In genomic region chr14:23694085-23694975, GRCh38 we compare ENCODE assay signal across 12 cellular contexts. TPM values are rescaled to one million over a fixed set of nuclear protein-coding genes. Genes with fewer than 3 reads are reported as not detected.
A peak's percentile ranks its signal among the peaks of the same experiment; 100 is the strongest.
DNase-seq lines count a peak whose midpoint lies in the region; ATAC-seq, FAIRE-seq and TF ChIP-seq lines count a peak whose summit lies in the region.
"Had no signal": no experiment of that assay in that cellular context is flagged by ENCODE, and none has a peak within 500 bp of the region (broad histone marks: within the 10 kb centered on the region; RNA-seq: fewer than 3 reads in every experiment).

No MANE protein-coding gene starts in this region.

- TF ChIP-seq CTCF in activated CD8-positive, alpha-beta T cell treated with anti-CD3 and anti-CD28 coated beads for 36 hours (IDR thresholded peaks at IDR 0.05), result no peak
- TF ChIP-seq CTCF in heart right ventricle (IDR thresholded peaks at IDR 0.05) (no peak), stomach (IDR thresholded peaks at IDR 0.05) (no peak)

- H3K27ac Mint-ChIP-seq in activated CD8-positive, alpha-beta T cell treated with anti-CD3 and anti-CD28 coated beads for 36 hours, result no peak overlapping the region
- H3K27ac Mint-ChIP-seq in activated CD8-positive, alpha-beta T cell treated with anti-CD3 and anti-CD28 coated beads, Interleukin-2, amount 10 ng/mL, durations not matched to agents 7 days and 5 days, result no peak overlapping the region
- H3K27ac Mint-ChIP-seq in natural killer cell treated with Interleukin-12 subunit alpha and Interleukin-12 subunit beta and Interleukin-15 and Interleukin-18, amount 100 ng/mL, for 72 hours, result no peak overlapping the region
- H3K27ac Mint-ChIP-seq: activated T-helper 17 cell treated with anti-CD3 and anti-CD28 coated beads, Interleukin-2, amount 50 U/mL, for 72 hours had no signal

- H3K4me1 Mint-ChIP-seq in activated CD8-positive, alpha-beta T cell treated with anti-CD3 and anti-CD28 coated beads for 36 hours (ENCODE audit: low read depth), result no peaks in the 10 kb centered on the region
- H3K4me1 Mint-ChIP-seq in activated CD8-positive, alpha-beta T cell treated with anti-CD3 and anti-CD28 coated beads, Interleukin-2, amount 10 ng/mL, durations not matched to agents 7 days and 5 days (ENCODE audit: low read depth), result no peaks in the 10 kb centered on the region
- H3K4me1 Mint-ChIP-seq in natural killer cell treated with Interleukin-12 subunit alpha and Interleukin-12 subunit beta and Interleukin-15 and Interleukin-18, amount 100 ng/mL, for 72 hours (ENCODE audit: low read depth in 2 of 2), result no peaks in the 10 kb centered on the region
- H3K4me1 Mint-ChIP-seq: activated T-helper 17 cell treated with anti-CD3 and anti-CD28 coated beads, Interleukin-2, amount 50 U/mL, for 72 hours had no signal

- POLR2A ChIA-PET in activated CD8-positive, alpha-beta T cell treated with anti-CD3 and anti-CD28 coated beads for 36 hours (lab: Charles Lee), result interaction anchor here (1.1 kb wide), 1 partner anchor 13 kb away, joined by 3 read pairs; no protein-coding TSS in a partner anchor
- POLR2A ChIA-PET in activated CD8-positive, alpha-beta T cell treated with anti-CD3 and anti-CD28 coated beads, Interleukin-2, amount 10 ng/mL, durations not matched to agents 7 days and 5 days (lab: Charles Lee), result no interaction called here

- TF ChIP-seq POLR2A in stomach (IDR thresholded peaks at IDR 0.05) (no peak), H54 (IDR thresholded peaks at IDR 0.05; ENCODE audit: low read depth, low read length) (no peak)

- peaks cover 25% of the 10 kb centered on the region for H3K27me3 Mint-ChIP-seq in activated CD8-positive, alpha-beta T cell treated with anti-CD3 and anti-CD28 coated beads for 36 hours
- H3K27me3 Mint-ChIP-seq in activated CD8-positive, alpha-beta T cell treated with anti-CD3 and anti-CD28 coated beads, Interleukin-2, amount 10 ng/mL, durations not matched to agents 7 days and 5 days (ENCODE audit: low read depth), result peaks cover 11% of the 10 kb centered on the region
- peaks cover 7 to 10% of the 10 kb centered on the region in 2 donors for H3K27me3 Mint-ChIP-seq in natural killer cell treated with Interleukin-12 subunit alpha and Interleukin-12 subunit beta and Interleukin-15 and Interleukin-18, amount 100 ng/mL, for 72 hours

- peaks cover 2% of the 10 kb centered on the region for H3K9me3 Mint-ChIP-seq in activated CD8-positive, alpha-beta T cell treated with anti-CD3 and anti-CD28 coated beads for 36 hours
- H3K9me3 Mint-ChIP-seq in activated CD8-positive, alpha-beta T cell treated with anti-CD3 and anti-CD28 coated beads, Interleukin-2, amount 10 ng/mL, durations not matched to agents 7 days and 5 days (ENCODE audit: insufficient read depth), result peaks cover 5% of the 10 kb centered on the region
- H3K9me3 Mint-ChIP-seq in natural killer cell treated with Interleukin-12 subunit alpha and Interleukin-12 subunit beta and Interleukin-15 and Interleukin-18, amount 100 ng/mL, for 72 hours, result no peaks in the 10 kb centered on the region
- H3K9me3 Mint-ChIP-seq: activated T-helper 17 cell treated with anti-CD3 and anti-CD28 coated beads, Interleukin-2, amount 50 U/mL, for 72 hours had no signal

- TF ChIP-seq EP300 in stomach (IDR thresholded peaks at IDR 0.05), result no peak

- H3K4me1 ChIP-seq in heart right ventricle (peaks cover 0 to 25% (median 21%) of the 10 kb centered on the region in 9 donors), stomach (peaks cover 15 to 28% (median 23%) of the 10 kb centered on the region in 4 donors)

- H3K27ac ChIP-seq in heart right ventricle (no peak overlapping the region), stomach (peak overlapping the region in 3 of 5 donors; percentile 46 to 57 (median 46))
- H3K27ac ChIP-seq: BLaER1 treated with 17β-estradiol and CSF1 and Interleukin-3, amounts not matched to agents 10 nM and 100 nM; esophagus squamous epithelium; thyroid gland had no signal

- peak; percentile 89 for ATAC-seq in activated CD8-positive, alpha-beta T cell treated with anti-CD3 and anti-CD28 coated beads for 36 hours
- ATAC-seq in activated CD8-positive, alpha-beta T cell treated with anti-CD3 and anti-CD28 coated beads, Interleukin-2, amount 10 ng/mL, durations not matched to agents 7 days and 5 days, result no peak
- peak; percentile 18 to 90 (median 54) for ATAC-seq in heart right ventricle
- ATAC-seq in HG02973 (IDR thresholded peaks at IDR 0.05; ENCODE audit: unreplicated experiment), result no peak
- no peak for ATAC-seq in natural killer cell treated with Interleukin-12 subunit alpha and Interleukin-12 subunit beta and Interleukin-15 and Interleukin-18, amount 100 ng/mL, for 72 hours
- ATAC-seq: activated T-helper 17 cell treated with anti-CD3 and anti-CD28 coated beads, Interleukin-2, amount 50 U/mL, for 72 hours had no signal

- H3K36me3 ChIP-seq in heart right ventricle, result no peaks in the 10 kb centered on the region
- H3K36me3 ChIP-seq in stomach, result no peaks in the 10 kb centered on the region
- H3K36me3 ChIP-seq: BLaER1 treated with 17β-estradiol and CSF1 and Interleukin-3, amounts not matched to agents 10 nM and 100 nM; esophagus squamous epithelium; thyroid gland had no signal

- peaks cover 0 to 4% (median 0%) of the 10 kb centered on the region in 11 donors for H3K9me3 ChIP-seq in heart right ventricle
- peaks cover 0 to 8% (median 0%) of the 10 kb centered on the region in 4 donors for H3K9me3 ChIP-seq in stomach
- H3K9me3 ChIP-seq: thyroid gland had no signal

- H3K27me3 ChIP-seq in heart right ventricle (peaks cover 0 to 10% (median 0%) of the 10 kb centered on the region in 7 donors), stomach (no peaks in the 10 kb centered on the region)
- H3K27me3 ChIP-seq: thyroid gland had no signal

- CTCF ChIA-PET in activated CD8-positive, alpha-beta T cell treated with anti-CD3 and anti-CD28 coated beads for 36 hours (lab: Charles Lee), result interaction anchor here (1.0 to 1.9 kb wide), 4 partner anchors 24 to 62 kb away, joined by 3 to 6 read pairs (median 4); no protein-coding TSS in a partner anchor
- CTCF ChIA-PET in activated CD8-positive, alpha-beta T cell treated with anti-CD3 and anti-CD28 coated beads, Interleukin-2, amount 10 ng/mL, durations not matched to agents 7 days and 5 days (lab: Charles Lee), result interaction anchor here (0.8 to 1.7 kb wide), 5 partner anchors 28 to 106 kb away, joined by 3 to 7 read pairs (median 4); no protein-coding TSS in a partner anchor

- H3K4me3 ChIP-seq in heart right ventricle, result peak overlapping the region in 6 of 10 donors; percentile 28 to 52 (median 48)
- H3K4me3 ChIP-seq in stomach, result no peak overlapping the region
- H3K4me3 ChIP-seq: BLaER1 treated with 17β-estradiol and CSF1 and Interleukin-3, amounts not matched to agents 10 nM and 100 nM; thyroid gland had no signal

- no peak overlapping the region for H3K4me3 Mint-ChIP-seq in activated CD8-positive, alpha-beta T cell treated with anti-CD3 and anti-CD28 coated beads for 36 hours
- no peak overlapping the region for H3K4me3 Mint-ChIP-seq in activated CD8-positive, alpha-beta T cell treated with anti-CD3 and anti-CD28 coated beads, Interleukin-2, amount 10 ng/mL, durations not matched to agents 7 days and 5 days
- no peak overlapping the region for H3K4me3 Mint-ChIP-seq in natural killer cell treated with Interleukin-12 subunit alpha and Interleukin-12 subunit beta and Interleukin-15 and Interleukin-18, amount 100 ng/mL, for 72 hours
- H3K4me3 Mint-ChIP-seq: activated T-helper 17 cell treated with anti-CD3 and anti-CD28 coated beads, Interleukin-2, amount 50 U/mL, for 72 hours had no signal

- peak; percentile 44 for DNase-seq in activated CD8-positive, alpha-beta T cell treated with anti-CD3 and anti-CD28 coated beads for 36 hours
- DNase-seq in activated CD8-positive, alpha-beta T cell treated with anti-CD3 and anti-CD28 coated beads, Interleukin-2, amount 10 ng/mL, durations not matched to agents 7 days and 5 days, result no peak
- peak; percentile 10 for DNase-seq in SIG-M5 (lab: John Stamatoyannopoulos, UW)
- DNase-seq in heart right ventricle, result no peak
- DNase-seq in stomach, result no peak
- DNase-seq in H54 (ENCODE audit: insufficient read length, low spot score), result no peak
- no peak for DNase-seq in natural killer cell treated with Interleukin-12 subunit alpha and Interleukin-12 subunit beta and Interleukin-15 and Interleukin-18, amount 100 ng/mL, for 72 hours (ENCODE audit: low spot score)
- DNase-seq: esophagus squamous epithelium had no signal

- WGBS in heart right ventricle, 2 donors, result 10 to 14% methylated on average over 9 of the region's 9 CpGs
- 10 to 19% (median 16%) methylated on average over 9 of the region's 9 CpGs for WGBS in stomach, 5 donors

- intact Hi-C loops in activated CD8-positive, alpha-beta T cell treated with anti-CD3 and anti-CD28 coated beads for 36 hours (cut with micrococcal nuclease), result no loop called here
- intact Hi-C loops in heart right ventricle (cut with DNase I) (no loop called here), stomach (cut with DNase I; ENCODE audit: low total_unique reads) (no loop called here)

- H3K36me3 Mint-ChIP-seq in activated CD8-positive, alpha-beta T cell treated with anti-CD3 and anti-CD28 coated beads for 36 hours (ENCODE audit: low read depth), result no peaks in the 10 kb centered on the region
- H3K36me3 Mint-ChIP-seq in activated CD8-positive, alpha-beta T cell treated with anti-CD3 and anti-CD28 coated beads, Interleukin-2, amount 10 ng/mL, durations not matched to agents 7 days and 5 days (ENCODE audit: low read depth), result no peaks in the 10 kb centered on the region
- no peaks in the 10 kb centered on the region for H3K36me3 Mint-ChIP-seq in natural killer cell treated with Interleukin-12 subunit alpha and Interleukin-12 subunit beta and Interleukin-15 and Interleukin-18, amount 100 ng/mL, for 72 hours

- no peak for FAIRE-seq in H54 (lab: Jason Lieb, UNC)

RNA-seq across cellular contexts. Expression of gene DHRS2, which starts 58.2 kb away (rescaled TPM):
- 1 to 10 TPM; 3.3 to 3.5 TPM for total RNA-seq in activated CD8-positive, alpha-beta T cell treated with anti-CD3 and anti-CD28 coated beads for 36 hours
- under 1 TPM; 0.24 to 0.44 TPM for total RNA-seq in activated CD8-positive, alpha-beta T cell treated with anti-CD3 and anti-CD28 coated beads, Interleukin-2, amount 10 ng/mL, durations not matched to agents 7 days and 5 days
- total RNA-seq in heart right ventricle, result not detected
- polyA plus RNA-seq in heart right ventricle, result under 1 TPM in 1 of 2 donors, not detected in 1; 0.07 TPM
- total RNA-seq in stomach, result 10 to 100 TPM in 1 of 5 donors, 1 to 10 TPM in 1, not detected in 3; 4.6 to 19.6 TPM
- 1 to 10 TPM; 3.7 to 9.7 (median 6.7) TPM for polyA plus RNA-seq in stomach
- total RNA-seq in natural killer cell treated with Interleukin-12 subunit alpha and Interleukin-12 subunit beta and Interleukin-15 and Interleukin-18, amount 100 ng/mL, for 72 hours, result 1 to 10 TPM in 1 of 2 donors, under 1 TPM in 1; 0.57 to 1.5 TPM
- total RNA-seq: thyroid gland had no signal

Comparison
In these comparisons a context has a peak if more than half of its experiments do, and no peak if none do; other contexts are left out.
1. ATAC-seq: peak in activated CD8-positive, alpha-beta T cell treated with anti-CD3 and anti-CD28 coated beads for 36 hours (single experiment) and heart right ventricle (8 of 8); none in activated CD8-positive, alpha-beta T cell treated with anti-CD3 and anti-CD28 coated beads, Interleukin-2, amount 10 ng/mL, durations not matched to agents 7 days and 5 days (single experiment), HG02973 (single experiment) and natural killer cell treated with Interleukin-12 subunit alpha and Interleukin-12 subunit beta and Interleukin-15 and Interleukin-18, amount 100 ng/mL, for 72 hours (0 of 2).
2. DNase-seq: peak in activated CD8-positive, alpha-beta T cell treated with anti-CD3 and anti-CD28 coated beads for 36 hours (single experiment) and SIG-M5 (single experiment); none in activated CD8-positive, alpha-beta T cell treated with anti-CD3 and anti-CD28 coated beads, Interleukin-2, amount 10 ng/mL, durations not matched to agents 7 days and 5 days (single experiment), heart right ventricle (0 of 2), stomach (single experiment), H54 (single experiment) and natural killer cell treated with Interleukin-12 subunit alpha and Interleukin-12 subunit beta and Interleukin-15 and Interleukin-18, amount 100 ng/mL, for 72 hours (single experiment).
3. H3K27ac ChIP-seq: peak in stomach (3 of 5); none in heart right ventricle (0 of 10).
4. H3K4me3 ChIP-seq: peak in heart right ventricle (6 of 10); none in stomach (0 of 4).